In the genomic region with DNA sequence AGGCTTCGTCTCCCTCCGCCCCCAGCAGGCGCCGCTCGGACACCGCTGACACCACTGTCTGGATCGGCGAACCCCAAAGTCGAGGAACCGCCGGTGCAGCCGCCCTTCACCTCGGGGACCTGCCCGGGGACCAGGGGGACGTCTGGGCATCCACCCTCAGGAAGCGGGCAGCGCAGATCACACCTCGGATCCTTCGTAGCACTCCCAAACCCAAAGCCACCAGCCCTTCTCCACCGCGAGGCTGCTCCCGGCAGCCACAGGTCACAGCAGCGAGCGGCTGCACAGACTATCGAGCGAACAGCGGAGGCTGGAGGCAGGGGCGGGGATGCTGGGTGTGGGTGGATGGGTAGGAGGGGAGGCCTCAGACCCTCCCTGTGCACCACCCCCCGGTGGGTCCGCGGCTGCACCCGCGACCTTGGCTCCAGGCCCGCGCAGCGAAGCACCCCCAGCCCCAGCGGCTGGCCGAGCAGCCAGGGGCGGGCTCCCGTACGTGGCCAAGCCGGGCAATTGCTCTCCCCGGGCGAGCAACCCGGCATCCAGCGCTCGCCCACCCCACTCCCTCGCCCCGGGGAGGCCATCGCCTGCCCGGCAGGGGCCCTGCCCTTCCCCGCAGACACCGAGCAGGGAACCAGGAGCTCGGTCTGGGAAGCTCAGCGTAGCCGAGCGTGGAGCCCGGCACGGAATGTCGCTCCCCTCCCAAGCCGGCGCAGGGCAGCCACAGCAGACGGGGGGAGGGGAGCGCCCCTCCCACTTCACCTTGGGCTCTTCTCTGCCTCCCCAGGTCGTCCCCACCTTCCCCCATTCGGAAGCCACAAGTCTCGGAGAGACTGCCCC, we compare ENCODE assay signal across 8 cellular contexts. TPM values are rescaled to one million over a fixed set of nuclear protein-coding genes. Genes with fewer than 3 reads are reported as not detected.
DNase-seq lines count a peak whose midpoint lies in the region; ATAC-seq and TF ChIP-seq lines count a peak whose summit lies in the region.

No MANE protein-coding gene starts in this region.

- H3K4me1 ChIP-seq in iPS-18a (ENCODE audit: control insufficient read depth, low read depth, low read length): peaks cover 29% of the 10 kb centered on the region
- no peaks in the 10 kb centered on the region for H3K4me1 ChIP-seq in skeletal muscle satellite cell (ENCODE audit: control insufficient read depth, insufficient read depth, low read length)

- no peaks in the 10 kb centered on the region for H3K36me3 ChIP-seq in GM06990 (ENCODE audit: control insufficient read depth, insufficient read depth, low read length)
- H3K36me3 ChIP-seq in iPS-18a (ENCODE audit: control insufficient read depth, low read depth, low read length): no peaks in the 10 kb centered on the region
- H3K36me3 ChIP-seq in skeletal muscle satellite cell (ENCODE audit: insufficient read depth, low read length): no peaks in the 10 kb centered on the region

- peak; percentile 20 for TF ChIP-seq CTCF in GM06990 (IDR thresholded peaks at IDR 0.05; ENCODE audit: insufficient read depth, low read length, poor library complexity, severe bottlenecking)

- peak; percentile 49 for ATAC-seq in activated naive CD8-positive, alpha-beta T cell treated with anti-CD3 and anti-CD28 coated beads, Interleukin-2, amount 10 ng/mL, durations not matched to agents 7 days and 5 days (ENCODE audit: low read depth)
- no peak for ATAC-seq in GM21360 (IDR thresholded peaks at IDR 0.05; ENCODE audit: unreplicated experiment)
- no peak for ATAC-seq in HG03439 (IDR thresholded peaks at IDR 0.05; ENCODE audit: unreplicated experiment)

- no peak overlapping the region for H3K27ac Mint-ChIP-seq in activated naive CD8-positive, alpha-beta T cell treated with anti-CD3 and anti-CD28 coated beads, Interleukin-2, amount 10 ng/mL, durations not matched to agents 7 days and 5 days

- H3K9ac ChIP-seq in iPS-18a (ENCODE audit: low read length) (peak overlapping the region; percentile 36), skeletal muscle satellite cell (ENCODE audit: low read depth, low read length) (no peak overlapping the region)

- H3K4me2 ChIP-seq in skeletal muscle satellite cell (ENCODE audit: low read length): peak overlapping the region; percentile 63

- H3K4me3 Mint-ChIP-seq in activated naive CD8-positive, alpha-beta T cell treated with anti-CD3 and anti-CD28 coated beads, Interleukin-2, amount 10 ng/mL, durations not matched to agents 7 days and 5 days: peak overlapping the region; percentile 93

- H3K27me3 Mint-ChIP-seq in activated naive CD8-positive, alpha-beta T cell treated with anti-CD3 and anti-CD28 coated beads, Interleukin-2, amount 10 ng/mL, durations not matched to agents 7 days and 5 days: peaks cover 30% of the 10 kb centered on the region

- no peaks in the 10 kb centered on the region for H3K9me3 ChIP-seq in iPS-18a (ENCODE audit: control insufficient read depth, low read depth, low read length)
- H3K9me3 ChIP-seq in skeletal muscle satellite cell (replicated peaks; ENCODE audit: low read length): no peaks in the 10 kb centered on the region

- POLR2A ChIA-PET in activated naive CD8-positive, alpha-beta T cell treated with anti-CD3 and anti-CD28 coated beads, Interleukin-2, amount 10 ng/mL, durations not matched to agents 7 days and 5 days (lab: Charles Lee): interaction anchor here (1.0 kb wide), 1 partner anchor 15 kb away, joined by 3 read pairs; no protein-coding TSS in a partner anchor

- H3K4me3 ChIP-seq in GM06990 (replicated peaks; ENCODE audit: low read depth, low read length) (no peak overlapping the region), iPS-18a (ENCODE audit: low read length) (peak overlapping the region; percentile 80), skeletal muscle satellite cell (ENCODE audit: low read length) (no peak overlapping the region)

- H3K27ac ChIP-seq in iPS-18a (ENCODE audit: low read length): no peak overlapping the region

- peaks cover 25% of the 10 kb centered on the region for H3K4me1 Mint-ChIP-seq in activated naive CD8-positive, alpha-beta T cell treated with anti-CD3 and anti-CD28 coated beads, Interleukin-2, amount 10 ng/mL, durations not matched to agents 7 days and 5 days

- peaks cover 6% of the 10 kb centered on the region for H3K27me3 ChIP-seq in GM06990 (replicated peaks; ENCODE audit: control insufficient read depth, insufficient read depth, low read length)
- H3K27me3 ChIP-seq in iPS-18a (ENCODE audit: control insufficient read depth, insufficient read depth, low read length): peaks cover 68% of the 10 kb centered on the region
- H3K27me3 ChIP-seq in skeletal muscle satellite cell (ENCODE audit: control insufficient read depth, insufficient read depth, low read length): peaks cover 51% of the 10 kb centered on the region

- no peaks in the 10 kb centered on the region for H3K9me3 Mint-ChIP-seq in activated naive CD8-positive, alpha-beta T cell treated with anti-CD3 and anti-CD28 coated beads, Interleukin-2, amount 10 ng/mL, durations not matched to agents 7 days and 5 days

- DNase-seq in GM06990 (ENCODE audit: extremely low read depth, insufficient read length) (no peak), NCI-H510A treated with DMSO at 0.1 percent for 48 hours (lab: John Stamatoyannopoulos, UW) (peak; percentile 67), cerebellum (ENCODE audit: low spot score) (no peak)
- DNase-seq in activated naive CD8-positive, alpha-beta T cell treated with anti-CD3 and anti-CD28 coated beads, Interleukin-2, amount 10 ng/mL, durations not matched to agents 7 days and 5 days: peak; percentile 71

- peaks cover 4% of the 10 kb centered on the region for H3K36me3 Mint-ChIP-seq in activated naive CD8-positive, alpha-beta T cell treated with anti-CD3 and anti-CD28 coated beads, Interleukin-2, amount 10 ng/mL, durations not matched to agents 7 days and 5 days

RNA-seq across cellular contexts. Expression of a gene that starts 1.0 kb away (rescaled TPM):
- 10 to 100 TPM; 29.3 to 31.1 TPM for total RNA-seq in activated naive CD8-positive, alpha-beta T cell treated with anti-CD3 and anti-CD28 coated beads, Interleukin-2, amount 10 ng/mL, durations not matched to agents 7 days and 5 days
- under 0.01 TPM in 2 replicates for total RNA-seq in skeletal muscle satellite cell (2012; rRNA removed)
- 5.4 TPM for total RNA-seq in cerebellum

Comparison
In these comparisons a context has a peak if more than half of its experiments do, and no peak if none do; other contexts are left out.
1. DNase-seq: peak in NCI-H510A treated with DMSO at 0.1 percent for 48 hours (single experiment) and activated naive CD8-positive, alpha-beta T cell treated with anti-CD3 and anti-CD28 coated beads, Interleukin-2, amount 10 ng/mL, durations not matched to agents 7 days and 5 days (single experiment); none in GM06990 (single experiment) and cerebellum (single experiment).